In the genomic region with DNA sequence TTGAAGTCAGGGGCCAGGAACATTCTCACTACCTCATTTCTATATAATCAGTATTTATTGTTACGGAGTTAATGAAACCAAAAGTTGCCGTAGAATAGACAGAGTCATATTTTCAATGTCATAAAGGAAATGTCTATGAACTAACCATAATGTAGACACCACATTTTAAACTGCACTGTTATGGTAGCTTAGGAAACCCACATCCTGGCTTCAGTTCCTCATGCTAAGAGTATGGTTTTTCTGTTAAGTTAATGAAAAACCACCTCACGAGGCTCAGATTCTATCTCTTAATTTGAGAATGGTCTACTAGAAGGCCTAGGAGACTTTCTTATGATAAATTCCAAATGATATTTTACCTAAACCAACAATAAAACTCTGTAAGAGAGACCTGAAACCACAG, we compare ENCODE assay signal across 8 cellular contexts.
DNase-seq lines count a peak whose midpoint lies in the region; ATAC-seq and TF ChIP-seq lines count a peak whose summit lies in the region.

No MANE protein-coding gene starts in this region.

- H3K9me3 Mint-ChIP-seq in natural killer cell, result no peaks in the 10 kb centered on the region

- TF ChIP-seq EP300 in esophagus muscularis mucosa (IDR thresholded peaks at IDR 0.05), result no peak

- no peak for TF ChIP-seq POLR2A in esophagus muscularis mucosa (IDR thresholded peaks at IDR 0.05; ENCODE audit: low read depth)

- peaks cover 0 to 25% (median 24%) of the 10 kb centered on the region in 4 donors for H3K4me1 ChIP-seq in esophagus muscularis mucosa

- TF ChIP-seq CTCF in natural killer cell (IDR thresholded peaks at IDR 0.05) (no peak), esophagus muscularis mucosa (IDR thresholded peaks at IDR 0.05) (no peak)

- H3K27ac ChIP-seq in esophagus muscularis mucosa (replicated peaks in 1 of 4), result no peak overlapping the region

- peak; percentile 92 to 96 for ATAC-seq in activated CD4-positive, CD25-positive, alpha-beta regulatory T cell treated with anti-CD3 and anti-CD28 coated beads, Interleukin-2, amount 50 U/mL, for 24 hours
- ATAC-seq in GM21786 (IDR thresholded peaks at IDR 0.05; ENCODE audit: unreplicated experiment), result peak; percentile 100
- peak; percentile 87 to 97 (median 92) for ATAC-seq in natural killer cell

- no peak for DNase-seq in activated CD4-positive, CD25-positive, alpha-beta regulatory T cell treated with anti-CD3 and anti-CD28 coated beads, Interleukin-2, amount 50 U/mL, for 72 hours
- DNase-seq in Jurkat, Clone E6-1 (ENCODE audit: low read depth, low spot score), result peak; percentile 96
- no peak for DNase-seq in natural killer cell
- no peak for DNase-seq in NCI-H524 (lab: John Stamatoyannopoulos, UW)
- DNase-seq in esophagus muscularis mucosa (ENCODE audit: extremely low spot score), result no peak
- DNase-seq in stimulated activated naive CD4-positive, alpha-beta T cell treated with Interleukin-2 at 50 U/mL for 16 hours (lab: John Stamatoyannopoulos, UW), result no peak

- intact Hi-C loops in natural killer cell (cut with micrococcal nuclease) (loop anchor here (5.0 kb wide), 1 partner anchor 761 kb away; no protein-coding TSS in a partner anchor), esophagus muscularis mucosa (cut with DNase I) (no loop called here)

- H3K4me1 Mint-ChIP-seq in natural killer cell, result peaks cover 28 to 37% of the 10 kb centered on the region in 2 donors

- H3K4me3 Mint-ChIP-seq in natural killer cell, result peak overlapping the region; percentile 83

- no peaks in the 10 kb centered on the region for H3K9me3 ChIP-seq in esophagus muscularis mucosa

- H3K36me3 Mint-ChIP-seq in natural killer cell, result no peaks in the 10 kb centered on the region

- peak overlapping the region; percentile 79 to 95 for H3K27ac Mint-ChIP-seq in natural killer cell

- peak overlapping the region; percentile 5; the same call in 1 of the 2 replicates for H3K4me3 ChIP-seq in Jurkat, Clone E6-1 (ENCODE audit: low read length)
- no peak overlapping the region for H3K4me3 ChIP-seq in esophagus muscularis mucosa

- H3K36me3 ChIP-seq in esophagus muscularis mucosa, result no peaks in the 10 kb centered on the region

- WGBS in esophagus muscularis mucosa, result 80% methylated on average over 3 of the region's 3 CpGs

- peaks cover 0 to 3% of the 10 kb centered on the region in 2 donors for H3K27me3 Mint-ChIP-seq in natural killer cell (ENCODE audit: low read depth in 2 of 2)

- H3K27me3 ChIP-seq in esophagus muscularis mucosa, result no peaks in the 10 kb centered on the region
